22 cellular contexts compared by ENCODE assay signal in the genomic region with DNA sequence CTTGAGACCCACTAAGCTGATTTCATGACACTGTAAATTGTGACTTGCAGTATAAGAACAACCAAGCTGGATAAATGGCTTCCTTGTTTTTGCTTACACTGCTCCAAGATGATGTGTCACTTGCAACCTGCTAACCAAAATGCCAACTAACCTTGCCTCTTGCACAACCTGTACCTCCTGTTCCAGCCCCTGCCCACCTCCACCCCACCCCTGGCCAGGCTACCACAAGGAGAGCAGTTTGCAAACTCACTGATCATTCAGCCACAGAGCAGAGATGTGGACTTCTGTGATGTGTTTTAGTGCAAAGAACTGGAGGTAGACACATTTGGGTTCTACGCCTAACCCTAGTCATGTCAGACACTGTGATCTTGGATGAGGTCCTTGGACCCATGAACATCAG. TPM values are rescaled to one million over a fixed set of nuclear protein-coding genes. Genes with fewer than 3 reads are reported as not detected.
A peak's percentile ranks its signal among the peaks of the same experiment; 100 is the strongest.
DNase-seq lines count a peak whose midpoint lies in the region; ATAC-seq, FAIRE-seq and TF ChIP-seq lines count a peak whose summit lies in the region.
"Had no signal": no experiment of that assay in that cellular context is flagged by ENCODE, and none has a peak within 500 bp of the region (broad histone marks: within the 10 kb centered on the region; RNA-seq: fewer than 3 reads in every experiment).

No MANE protein-coding gene starts in this region.

- peak; percentile 77 for FAIRE-seq in bronchial epithelial cell (lab: Jason Lieb, UNC)
- FAIRE-seq: D721Med, G401.6, H1, K562 had no signal

- no peak for ATAC-seq in GM21515 (IDR thresholded peaks at IDR 0.05; ENCODE audit: unreplicated experiment)
- ATAC-seq: CD8-positive, alpha-beta T cell; K562 had no signal

- intact Hi-C loops in cardiac septum (cut with DNase I) = no loop called here

- H3K36me3 ChIP-seq in right atrium auricular region (no peaks in the 10 kb centered on the region), bronchial epithelial cell (ENCODE audit: control insufficient read depth, insufficient read depth, low read length) (no peaks in the 10 kb centered on the region)

- no peaks in the 10 kb centered on the region for H3K9me3 ChIP-seq in right atrium auricular region

- no peak for TF ChIP-seq CTCF in right atrium auricular region (IDR thresholded peaks at IDR 0.05)
- TF ChIP-seq CTCF in bronchial epithelial cell (IDR thresholded peaks at IDR 0.05; ENCODE audit: insufficient read depth, low read length, severe bottlenecking) = no peak

- peak; percentile 35 for DNase-seq in cardiac septum (ENCODE audit: low spot score)
- no peak for DNase-seq in right atrium auricular region (ENCODE audit: low spot score)
- peak; percentile 31 for DNase-seq in bronchial epithelial cell (ENCODE audit: low read depth)
- peak; percentile 59 for DNase-seq in mesenteric fat pad (ENCODE audit: low spot score)
- DNase-seq in NCI-H2171 treated with DMSO at 0.1 percent for 48 hours (lab: John Stamatoyannopoulos, UW) = no peak
- DNase-seq in NOMO-1 (lab: John Stamatoyannopoulos, UW; ENCODE audit: unreplicated experiment in 2 of 2) = no peak
- no peak for DNase-seq in activated CD4-positive, CD25-positive, alpha-beta regulatory T cell (lab: John Stamatoyannopoulos, UW)
- DNase-seq: ACHN; CD8-positive, alpha-beta T cell; DMS79 treated with DMSO at 0.1 percent for 48 hours; NCI-H1105; NCI-H187; NCI-H446 treated with DMSO at 0.1 percent for 48 hours; NCI-H748 treated with DMSO at 0.1 percent for 48 hours; SIG-M5 had no signal

- H3K27me3 ChIP-seq in right atrium auricular region (no peaks in the 10 kb centered on the region), bronchial epithelial cell (ENCODE audit: control insufficient read depth, insufficient read depth, low read length) (no peaks in the 10 kb centered on the region)

- H3K4me3 ChIP-seq in right atrium auricular region (no peak overlapping the region), bronchial epithelial cell (ENCODE audit: low read depth, low read length) (no peak overlapping the region)
- H3K4me3 ChIP-seq: K562 had no signal

- H3K4me1 ChIP-seq in right atrium auricular region = peaks cover 0 to 46% of the 10 kb centered on the region in 2 donors

- H3K27ac ChIP-seq in right atrium auricular region = no peak overlapping the region
- H3K27ac ChIP-seq: HL-60 had no signal

RNA-seq across cellular contexts. Expression of a gene that starts 4.3 kb away (rescaled TPM):
- total RNA-seq in cardiac septum (5.7 TPM), right atrium auricular region (1 to 10 TPM; 7.5 to 8.5 TPM), bronchial epithelial cell (6.1 and 10.6 TPM in 2 replicates), mesenteric fat pad (99.8 TPM)

RNA-seq across cellular contexts. Expression of a gene that starts 26.9 kb away (rescaled TPM):
- total RNA-seq in cardiac septum (7,641 TPM), right atrium auricular region (1,000 to 10,000 TPM; 6,650 to 9,762 TPM), bronchial epithelial cell (0.13 TPM in 1 of 2 replicates, not detected in the other), mesenteric fat pad (0.55 TPM)
- total RNA-seq: B cell; CD8-positive, alpha-beta T cell; H1; K562 had no signal

Comparison
In these comparisons a context has a peak if more than half of its experiments do, and no peak if none do; other contexts are left out.
1. DNase-seq: peak in cardiac septum (single experiment), bronchial epithelial cell (single experiment) and mesenteric fat pad (single experiment); none in right atrium auricular region (single experiment), NCI-H2171 treated with DMSO at 0.1 percent for 48 hours (single experiment), NOMO-1 (0 of 2) and activated CD4-positive, CD25-positive, alpha-beta regulatory T cell (0 of 4).
2. RNA of a gene that starts 26.9 kb away (total RNA-seq): 6,650 to 9,762 TPM in right atrium auricular region and 7,641 TPM in cardiac septum (single experiment); 0.55 TPM in mesenteric fat pad (single experiment) and 0.13 TPM in bronchial epithelial cell; every median in the first group is over 1,000 times any median in the second.